26 cellular contexts compared by ENCODE assay signal in genomic region chr18:42078711-42079110, GRCh38.
DNase-seq lines count a peak whose midpoint lies in the region; ATAC-seq, FAIRE-seq and TF ChIP-seq lines count a peak whose summit lies in the region.
"Had no signal": no experiment of that assay in that cellular context is flagged by ENCODE, and none has a peak within 500 bp of the region (broad histone marks: within the 10 kb centered on the region; RNA-seq: fewer than 3 reads in every experiment).

No MANE protein-coding gene starts in this region.

- ATAC-seq in HG02852 (IDR thresholded peaks at IDR 0.05; ENCODE audit: unreplicated experiment), result no peak
- no peak for ATAC-seq in GM18505 (IDR thresholded peaks at IDR 0.05; ENCODE audit: unreplicated experiment)
- ATAC-seq in HG03175 (IDR thresholded peaks at IDR 0.05; ENCODE audit: unreplicated experiment), result no peak
- ATAC-seq: body of pancreas, foreskin keratinocyte had no signal

- TF ChIP-seq CTCF in choroid plexus epithelial cell (conservative IDR thresholded peaks at IDR 0.05; ENCODE audit: low read depth, low read length), result no peak

- DNase-seq in A172 (ENCODE audit: low spot score) (peak; percentile 19), GM18507 (ENCODE audit: extremely low spot score, insufficient read length, low read depth) (no peak), RPMI7951 (ENCODE audit: low read depth) (peak; percentile 26), choroid plexus epithelial cell (ENCODE audit: low read depth) (peak; percentile 76), SK-N-DZ (ENCODE audit: low spot score) (no peak)
- DNase-seq: ACHN; activated CD4-positive, alpha-beta T cell treated with anti-CD3 and anti-CD28 coated beads for 48 hours; activated CD8-positive, alpha-beta memory T cell treated with anti-CD3 and anti-CD28 coated beads, Interleukin-2, amount 50 U/mL, for 48 hours; activated naive CD4-positive, alpha-beta T cell treated with anti-CD3 and anti-CD28 coated beads for 36 hours; body of pancreas; colonic mucosa; DMS153; foreskin keratinocyte; hypothalamus; mammary epithelial cell; NCI-H1436 treated with DMSO at 0.1 percent for 48 hours; NCI-H82; occipital lobe; stimulated activated CD4-positive, alpha-beta T cell treated with anti-CD3 and anti-CD28 coated beads, Interleukin-15, amount 100 ng/mL, for 24 hours; testis had no signal

- TF ChIP-seq POLR2A in GM18505 (IDR thresholded peaks at IDR 0.05; ENCODE audit: borderline replicate concordance, extremely low read depth, insufficient read depth, insufficient read length), result no peak

- FAIRE-seq in GM18507 (lab: Jason Lieb, UNC), result peak; percentile 26
- FAIRE-seq: endometrium, keratinocyte had no signal

- H3K4me3 ChIP-seq in choroid plexus epithelial cell (ENCODE audit: low read depth, low read length), result no peak overlapping the region
- H3K4me3 ChIP-seq: body of pancreas, colonic mucosa, right atrium auricular region, testis had no signal

Comparison
In these comparisons a context has a peak if more than half of its experiments do, and no peak if none do; other contexts are left out.
1. DNase-seq: peak in A172 (single experiment), RPMI7951 (single experiment) and choroid plexus epithelial cell (single experiment); none in GM18507 (single experiment) and SK-N-DZ (single experiment).